Comparison of ENCODE assay signal across 10 cellular contexts in genomic region chr1:209583408-209583807, GRCh38. TPM values are rescaled to one million over a fixed set of nuclear protein-coding genes. Genes with fewer than 3 reads are reported as not detected.
DNase-seq lines count a peak whose midpoint lies in the region; ATAC-seq and TF ChIP-seq lines count a peak whose summit lies in the region.
"Had no signal": no experiment of that assay in that cellular context is flagged by ENCODE, and none has a peak within 500 bp of the region (broad histone marks: within the 10 kb centered on the region; RNA-seq: fewer than 3 reads in every experiment).

CAMK1G (plus strand) TSS chr1:209583714; CDS start chr1:209594984, 11,270 bp downstream.

- no peak; a peak in 1 of 4 replicates for TF ChIP-seq EP300 in SK-N-SH (IDR thresholded peaks at IDR 0.05; ENCODE audit: borderline replicate concordance in 1 of 2, low read depth in 1 of 2, low read length in 1 of 2)

- H3K9me3 ChIP-seq in SK-N-SH = no peaks in the 10 kb centered on the region
- H3K9me3 ChIP-seq: psoas muscle had no signal

- H2AFZ ChIP-seq in SK-N-SH (ENCODE audit: low read depth) = peak within 1 kb of the TSS; percentile 42; the same call in 1 of the 2 replicates

- peaks cover 18 to 32% of the 10 kb centered on the region in 2 experiments for H3K4me1 ChIP-seq in SK-N-SH (ENCODE audit: control insufficient read depth in 1 of 2, insufficient read depth in 2 of 2, low read depth in 1 of 2, low read length in 1 of 2)

- CTCF ChIA-PET in SK-N-SH (lab: Yijun Ruan, JAX) = interaction anchor here (0.6 to 14.3 kb wide), 8 partner anchors 7 to 209 kb away, joined by 3 to 139 read pairs (median 7); partner anchors contain the start of gene G0S2

- H3K4me3 ChIP-seq in H7 (ENCODE audit: insufficient read depth, low read depth, low read length) = peak within 1 kb of the TSS; percentile 14; the same call in 1 of the 2 replicates
- H3K4me3 ChIP-seq in SK-N-SH (ENCODE audit: low read depth in 2 of 2, low read length in 1 of 2) = peak within 1 kb of the TSS; percentile 45 to 80
- H3K4me3 ChIP-seq: psoas muscle had no signal

- POLR2A ChIA-PET in SK-N-SH (lab: Yijun Ruan, JAX) = no interaction called here

- TF ChIP-seq RAD21 in SK-N-SH (IDR thresholded peaks at IDR 0.05; ENCODE audit: low read length) = no peak

- ATAC-seq in sciatic nerve = peak; percentile 42
- ATAC-seq in HG02938 (IDR thresholded peaks at IDR 0.05; ENCODE audit: unreplicated experiment) = no peak
- no peak for ATAC-seq in activated T-cell treated with anti-CD3 and anti-CD28 coated beads, Interleukin-2, amount 50 U/mL, for 4 hours
- ATAC-seq: psoas muscle had no signal

- H3K27me3 ChIP-seq in H7 (ENCODE audit: control insufficient read depth, insufficient read depth, low read length) (peaks cover 23% of the 10 kb centered on the region), SK-N-SH (ENCODE audit: insufficient read depth) (no peaks in the 10 kb centered on the region)

- H3F3A ChIP-seq in SK-N-SH (replicated peaks; ENCODE audit: insufficient read depth) = peaks cover 26% of the 10 kb centered on the region

- no peak within 1 kb of the TSS for H3K27ac Mint-ChIP-seq in activated naive CD8-positive, alpha-beta T cell treated with anti-CD3 and anti-CD28 coated beads for 36 hours
- H3K27ac Mint-ChIP-seq: stimulated activated naive CD8-positive, alpha-beta T cell treated with anti-CD3 and anti-CD28 coated beads, Interleukin-15, Interleukin-2, amounts not matched to agents 100 ng/mL and 50 ng/mL, for 24 hours had no signal

- peaks cover 30% of the 10 kb centered on the region for H3K79me2 ChIP-seq in SK-N-SH (ENCODE audit: insufficient read depth)

- H3K36me3 ChIP-seq in H7 (replicated peaks; ENCODE audit: control insufficient read depth, insufficient read depth, low read length) = no peaks in the 10 kb centered on the region
- H3K36me3 ChIP-seq in SK-N-SH (replicated peaks in 1 of 2; ENCODE audit: control insufficient read depth in 1 of 2, insufficient read depth in 2 of 2, low read length in 1 of 2) = no peaks in the 10 kb centered on the region

- peak within 1 kb of the TSS; percentile 8 to 89; a peak in 1 of 4 replicates for H3K27ac ChIP-seq in SK-N-SH (ENCODE audit: low read depth in 2 of 2, low read length in 1 of 2)
- H3K27ac ChIP-seq: psoas muscle had no signal

- H3K9me2 ChIP-seq in SK-N-SH = no peaks in the 10 kb centered on the region

- no peak for TF ChIP-seq CTCF in SK-N-SH (IDR thresholded peaks at IDR 0.05)

- peaks cover 5% of the 10 kb centered on the region for H3K4me1 Mint-ChIP-seq in activated naive CD8-positive, alpha-beta T cell treated with anti-CD3 and anti-CD28 coated beads for 36 hours
- H3K4me1 Mint-ChIP-seq in activated T-cell treated with anti-CD3 and anti-CD28 coated beads, Interleukin-2, amount 50 U/mL, for 4 hours (ENCODE audit: low read depth) = peaks cover 3% of the 10 kb centered on the region

- intact Hi-C loops in sciatic nerve (cut with DNase I) = no loop called here

- WGBS in SK-N-SH (ENCODE audit: low lambda C conversion rate) = 15% methylated on average over 6 of the region's 6 CpGs

- H3K36me3 Mint-ChIP-seq in activated naive CD8-positive, alpha-beta T cell treated with anti-CD3 and anti-CD28 coated beads for 36 hours = no peaks in the 10 kb centered on the region
- no peaks in the 10 kb centered on the region for H3K36me3 Mint-ChIP-seq in activated T-cell treated with anti-CD3 and anti-CD28 coated beads, Interleukin-2, amount 50 U/mL, for 4 hours (ENCODE audit: insufficient read depth)

- peaks cover 9% of the 10 kb centered on the region for H3K27me3 Mint-ChIP-seq in activated naive CD8-positive, alpha-beta T cell treated with anti-CD3 and anti-CD28 coated beads for 36 hours
- H3K27me3 Mint-ChIP-seq in activated T-cell treated with anti-CD3 and anti-CD28 coated beads, Interleukin-2, amount 50 U/mL, for 4 hours (ENCODE audit: low read depth) = peaks cover 15% of the 10 kb centered on the region
- H3K27me3 Mint-ChIP-seq: stimulated activated naive CD8-positive, alpha-beta T cell treated with anti-CD3 and anti-CD28 coated beads, Interleukin-15, Interleukin-2, amounts not matched to agents 100 ng/mL and 50 ng/mL, for 24 hours had no signal

- peak; percentile 76 for DNase-seq in H7
- peak; percentile 57 for DNase-seq in SK-N-SH
- DNase-seq in hepatic stellate cell (ENCODE audit: low spot score) = peak; percentile 82
- no peak for DNase-seq in sciatic nerve (ENCODE audit: low spot score)
- DNase-seq in activated T-cell treated with anti-CD3 and anti-CD28 coated beads, Interleukin-2, amount 50 U/mL, for 1 hour = no peak
- DNase-seq in activated naive CD8-positive, alpha-beta T cell treated with anti-CD3 and anti-CD28 coated beads for 36 hours = no peak
- no peak for DNase-seq in activated T-cell treated with anti-CD3 and anti-CD28 coated beads, Interleukin-2, amount 50 U/mL, for 4 hours
- DNase-seq: psoas muscle had no signal

- H4K20me1 ChIP-seq in SK-N-SH (ENCODE audit: insufficient read depth) = no peaks in the 10 kb centered on the region

- H3K9me3 Mint-ChIP-seq in activated naive CD8-positive, alpha-beta T cell treated with anti-CD3 and anti-CD28 coated beads for 36 hours = no peaks in the 10 kb centered on the region
- no peaks in the 10 kb centered on the region for H3K9me3 Mint-ChIP-seq in activated T-cell treated with anti-CD3 and anti-CD28 coated beads, Interleukin-2, amount 50 U/mL, for 4 hours
- H3K9me3 Mint-ChIP-seq: stimulated activated naive CD8-positive, alpha-beta T cell treated with anti-CD3 and anti-CD28 coated beads, Interleukin-15, Interleukin-2, amounts not matched to agents 100 ng/mL and 50 ng/mL, for 24 hours had no signal

- peak within 1 kb of the TSS; percentile 71 for H3K9ac ChIP-seq in SK-N-SH

- no peak within 1 kb of the TSS for H3K4me3 Mint-ChIP-seq in activated naive CD8-positive, alpha-beta T cell treated with anti-CD3 and anti-CD28 coated beads for 36 hours
- H3K4me3 Mint-ChIP-seq in activated T-cell treated with anti-CD3 and anti-CD28 coated beads, Interleukin-2, amount 50 U/mL, for 4 hours = no peak within 1 kb of the TSS
- H3K4me3 Mint-ChIP-seq: stimulated activated naive CD8-positive, alpha-beta T cell treated with anti-CD3 and anti-CD28 coated beads, Interleukin-15, Interleukin-2, amounts not matched to agents 100 ng/mL and 50 ng/mL, for 24 hours had no signal

- peak within 1 kb of the TSS; percentile 87 for H3K4me2 ChIP-seq in SK-N-SH

TF ChIP-seq in SK-N-SH, 30 proteins besides CTCF, POLR2A, EP300 and RAD21:
- 0 out of 2 replicates have a peak, but pooled peaks have one; percentile 17 for TF ChIP-seq TEAD4 (IDR thresholded peaks at IDR 0.05; ENCODE audit: borderline replicate concordance, insufficient read depth)
- peak; percentile 83; the same call in 1 of the 2 replicates for TF ChIP-seq FOSL2 (IDR thresholded peaks at IDR 0.05; ENCODE audit: borderline replicate concordance, low read depth)
- TF ChIP-seq MAX (IDR thresholded peaks at IDR 0.05; ENCODE audit: low read depth) = 0 out of 2 replicates have a peak, but pooled peaks have one; percentile 15
- peak; percentile 30; the same call in 1 of the 2 replicates for TF ChIP-seq SIN3A (IDR thresholded peaks at IDR 0.05; ENCODE audit: borderline replicate concordance, low read depth, low read length)
- peak; percentile 52; the same call in 1 of the 2 replicates for TF ChIP-seq JUND (IDR thresholded peaks at IDR 0.05)
- no peak; the same call in 1 of the 2 replicates for TF ChIP-seq NFIC (IDR thresholded peaks at IDR 0.05; ENCODE audit: borderline replicate concordance)
- peak; percentile 96 for TF ChIP-seq POLR2AphosphoS5 (IDR thresholded peaks at IDR 0.05; ENCODE audit: low read depth, low read length)
- TF ChIP-seq EZH2phosphoT487 (IDR thresholded peaks at IDR 0.05; ENCODE audit: borderline replicate concordance, low read depth) = no peak
- TF ChIP-seq FOXM1 (IDR thresholded peaks at IDR 0.05; ENCODE audit: low read depth) = no peak
- no peak for TF ChIP-seq NRF1 (IDR thresholded peaks at IDR 0.05; ENCODE audit: low read depth, low read length)
- TF ChIP-seq TAF1 (IDR thresholded peaks at IDR 0.05; ENCODE audit: borderline replicate concordance, low read depth, low read length) = peak; percentile 80
- TF ChIP-seq MEF2A (IDR thresholded peaks at IDR 0.05; ENCODE audit: borderline replicate concordance, low read depth) = no peak
- no peak for TF ChIP-seq GABPA (IDR thresholded peaks at IDR 0.05; ENCODE audit: low read depth)
- TF ChIP-seq SMC3 (IDR thresholded peaks at IDR 0.05; ENCODE audit: low read depth, low read length) = no peak
- no peak for TF ChIP-seq ZBTB33 (IDR thresholded peaks at IDR 0.05; ENCODE audit: borderline replicate concordance, low read depth)
- no peak for TF ChIP-seq RCOR1 (IDR thresholded peaks at IDR 0.05; ENCODE audit: low read length)

RNA-seq across cellular contexts. Expression of gene CAMK1G, which starts in this region (rescaled TPM):
- 0.45 and 0.63 TPM in 2 replicates for total RNA-seq in H7 (2014; rRNA removed; shearing (Covaris generic))
- 15.1 and 18.5 TPM in 2 replicates for polyA plus RNA-seq in SK-N-SH (2012; rRNA removed)
- polyA plus RNA-seq in SK-N-SH (2012; cell fraction: cytosol; rRNA removed) = 9.8 and 12.8 TPM in 2 replicates
- polyA plus RNA-seq in SK-N-SH (2012; cell fraction: nucleus; rRNA removed) = 14.3 and 16.7 TPM in 2 replicates
- total RNA-seq in sciatic nerve = 0.18 TPM
- total RNA-seq in activated naive CD8-positive, alpha-beta T cell treated with anti-CD3 and anti-CD28 coated beads for 36 hours = not detected
- total RNA-seq in activated T-cell treated with anti-CD3 and anti-CD28 coated beads, Interleukin-2, amount 50 U/mL, for 4 hours = under 1 TPM; 0.08 to 0.15 (median 0.14) TPM

Comparison
In these comparisons a context has a peak if more than half of its experiments do, and no peak if none do; other contexts are left out.
1. Peak in DNase-seq and H3K4me3 ChIP-seq in H7; RNA of the gene not detected or under 1 TPM.
2. Peak in ATAC-seq in sciatic nerve; RNA of the gene not detected or under 1 TPM.
3. DNase-seq: peak in SK-N-SH (single experiment) and hepatic stellate cell (single experiment); none in sciatic nerve (single experiment), activated T-cell treated with anti-CD3 and anti-CD28 coated beads, Interleukin-2, amount 50 U/mL, for 1 hour (single experiment), activated naive CD8-positive, alpha-beta T cell treated with anti-CD3 and anti-CD28 coated beads for 36 hours (single experiment) and activated T-cell treated with anti-CD3 and anti-CD28 coated beads, Interleukin-2, amount 50 U/mL, for 4 hours (single experiment).